ENCODE assay signal across 1 cellular context in genomic region chr1:33161061-33161681, GRCh38.
TF ChIP-seq lines count a peak whose summit lies in the region.

No MANE protein-coding gene starts in this region.

TF ChIP-seq in HEK293, 187 proteins besides CTCF, POLR2A, EP300 and RAD21 (continued from another document):
- TF ChIP-seq ZBTB44 (tag by site-specific recombination; IDR thresholded peaks at IDR 0.05) (no peak), ZNF629 (tag by site-specific recombination; IDR thresholded peaks at IDR 0.05) (no peak), PATZ1 (tag by site-specific recombination; IDR thresholded peaks at IDR 0.05) (0 out of 2 replicates have a peak, but pooled peaks have one; percentile 24), ZNF558 (tag by site-specific recombination; IDR thresholded peaks at IDR 0.05) (no peak), ZFHX2 (tag by site-specific recombination; conservative IDR thresholded peaks at IDR 0.05) (peak; percentile 46), ZNF341 (tag by site-specific recombination; IDR thresholded peaks at IDR 0.05; ENCODE audit: low read depth) (peak; percentile 81), SP2 (tag by site-specific recombination; IDR thresholded peaks at IDR 0.05) (no peak), ZNF155 (tag by site-specific recombination; IDR thresholded peaks at IDR 0.05) (no peak), ZNF146 (tag by site-specific recombination; IDR thresholded peaks at IDR 0.05) (no peak), ZNF423 (tag by site-specific recombination; IDR thresholded peaks at IDR 0.05) (peak; percentile 80), TRIM28 (IDR thresholded peaks at IDR 0.05; ENCODE audit: borderline replicate concordance, low read length) (no peak), GLIS2 (tag by site-specific recombination; IDR thresholded peaks at IDR 0.05) (peak; percentile 80), ZNF776 (tag by site-specific recombination; IDR thresholded peaks at IDR 0.05; ENCODE audit: borderline replicate concordance) (no peak), ZNF768 (tag by site-specific recombination; IDR thresholded peaks at IDR 0.05) (no peak), ZNF488 (tag by site-specific recombination; IDR thresholded peaks at IDR 0.05) (no peak), ZNF521 (tag by site-specific recombination; IDR thresholded peaks at IDR 0.05) (no peak), ZNF23 (tag by site-specific recombination; IDR thresholded peaks at IDR 0.05; ENCODE audit: borderline replicate concordance) (no peak), ZNF266 (tag by site-specific recombination; IDR thresholded peaks at IDR 0.05; ENCODE audit: low read depth) (no peak), IKZF3 (tag by site-specific recombination; IDR thresholded peaks at IDR 0.05) (peak; percentile 73), ZNF280C (tag by site-specific recombination; IDR thresholded peaks at IDR 0.05) (no peak), EGR2 (tag by site-specific recombination; IDR thresholded peaks at IDR 0.05; ENCODE audit: low read depth) (0 out of 2 replicates have a peak, but pooled peaks have one; percentile 18), ZNF404 (tag by site-specific recombination; IDR thresholded peaks at IDR 0.05) (no peak), ZNF449 (tag by site-specific recombination; IDR thresholded peaks at IDR 0.05) (no peak), ZNF600 (tag by site-specific recombination; IDR thresholded peaks at IDR 0.05) (peak; percentile 55; the same call in 1 of the 2 replicates), ZNF362 (tag by site-specific recombination; IDR thresholded peaks at IDR 0.05) (no peak), ZNF280D (tag by site-specific recombination; IDR thresholded peaks at IDR 0.05) (no peak), WT1 (tag by site-specific recombination; IDR thresholded peaks at IDR 0.05) (peak; percentile 68), HOXD13 (CRISPR knock-in tag; IDR thresholded peaks at IDR 0.05; ENCODE audit: borderline replicate concordance) (no peak), INSM2 (tag by site-specific recombination; IDR thresholded peaks at IDR 0.05) (no peak), ZBTB8A (tag by site-specific recombination; IDR thresholded peaks at IDR 0.05) (peak; percentile 86), ZSCAN30 (tag by site-specific recombination; IDR thresholded peaks at IDR 0.05) (0 out of 2 replicates have a peak, but pooled peaks have one; percentile 41), SP7 (tag by site-specific recombination; IDR thresholded peaks at IDR 0.05) (peak; percentile 39; the same call in 1 of the 2 replicates), AEBP2 (tag by site-specific recombination; IDR thresholded peaks at IDR 0.05; ENCODE audit: borderline replicate concordance) (no peak), ZNF140 (tag by site-specific recombination; IDR thresholded peaks at IDR 0.05) (no peak)
